ENCODE assay signal across 12 cellular contexts in the genomic region with DNA sequence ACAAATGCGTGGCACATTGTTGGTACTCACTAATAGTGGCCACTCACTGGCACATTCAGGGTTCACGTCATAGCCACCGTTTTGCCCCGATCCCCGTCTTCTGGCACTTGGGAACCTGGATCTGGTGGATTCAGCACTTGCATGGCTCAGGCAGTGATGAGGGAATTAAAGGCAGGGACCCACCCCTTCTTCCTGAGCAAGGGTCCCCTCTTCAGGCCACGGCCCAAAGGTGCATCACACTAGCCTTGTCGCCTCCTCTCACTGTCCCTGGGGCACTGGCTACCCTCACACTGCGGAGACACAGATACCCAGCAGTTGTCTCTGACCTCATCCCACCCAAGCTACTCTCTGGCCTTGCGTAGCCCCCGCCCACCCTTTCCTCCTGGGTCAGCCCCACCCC. TPM values are rescaled to one million over a fixed set of nuclear protein-coding genes. Genes with fewer than 3 reads are reported as not detected.
DNase-seq lines count a peak whose midpoint lies in the region; ATAC-seq, FAIRE-seq and TF ChIP-seq lines count a peak whose summit lies in the region.
"Had no signal": no experiment of that assay in that cellular context is flagged by ENCODE, and none has a peak within 500 bp of the region (broad histone marks: within the 10 kb centered on the region; RNA-seq: fewer than 3 reads in every experiment).

No MANE protein-coding gene starts in this region.

- no peak overlapping the region for H3K4me2 ChIP-seq in K562 (ENCODE audit: insufficient read depth, low read length)

- H3K9me1 ChIP-seq in K562 (ENCODE audit: control insufficient read depth, insufficient read depth, low read length), result no peaks in the 10 kb centered on the region

- no peak for TF ChIP-seq EP300 in K562 (IDR thresholded peaks at IDR 0.05; ENCODE audit: low read length)

- TF ChIP-seq RAD21 in K562 (CRISPR knock-in tag; conservative IDR thresholded peaks at IDR 0.05 in 1 of 2, IDR thresholded peaks at IDR 0.05 in 1 of 2), result peak; percentile 31 to 72

- TF ChIP-seq POLR2A in K562 (conservative IDR thresholded peaks at IDR 0.05) (no peak), breast epithelium (IDR thresholded peaks at IDR 0.05) (no peak)

- TF ChIP-seq CTCF in K562 (IDR thresholded peaks at IDR 0.05 in 2 of 3, conservative IDR thresholded peaks at IDR 0.05 in 1 of 3; ENCODE audit: insufficient read depth in 2 of 3, low read depth in 1 of 3, low read length in 3 of 3), result peak; percentile 75 to 77 (median 75)
- TF ChIP-seq CTCF in mucosa of descending colon (IDR thresholded peaks at IDR 0.05), result no peak
- TF ChIP-seq CTCF in foreskin keratinocyte (conservative IDR thresholded peaks at IDR 0.05), result no peak
- no peak for TF ChIP-seq CTCF in breast epithelium (IDR thresholded peaks at IDR 0.05)

- POLR2A ChIA-PET in K562 (lab: Yijun Ruan, JAX), result interaction anchor here (0.9 to 1.4 kb wide), 2 partner anchors 10 to 370 kb away, joined by 3 to 4 read pairs; no protein-coding TSS in a partner anchor

- H3K4me1 ChIP-seq in K562 (replicated peaks in 1 of 2; ENCODE audit: control insufficient read depth in 2 of 2, insufficient read depth in 2 of 2, low read length in 2 of 2) (peaks cover 0 to 8% of the 10 kb centered on the region in 2 experiments; a peak in 3 of 5 replicates), mucosa of descending colon (ENCODE audit: low read depth) (no peaks in the 10 kb centered on the region), foreskin keratinocyte (peaks cover 4% of the 10 kb centered on the region), breast epithelium (no peaks in the 10 kb centered on the region)

- no peak overlapping the region for H2AFZ ChIP-seq in K562 (ENCODE audit: low read depth, low read length)

- in situ Hi-C loops in K562 (cut with MboI), result loop anchor here (5.0 kb wide), 1 partner anchor 121 kb away; no protein-coding TSS in a partner anchor

- H4K20me1 ChIP-seq in K562 (replicated peaks; ENCODE audit: control insufficient read depth, insufficient read depth, low read length), result no peaks in the 10 kb centered on the region

- no peak overlapping the region for H3K4me3 ChIP-seq in K562
- no peak overlapping the region for H3K4me3 ChIP-seq in mucosa of descending colon
- no peak overlapping the region for H3K4me3 ChIP-seq in breast epithelium

- peak; percentile 66 for FAIRE-seq in K562 (lab: Jason Lieb, UNC)

- 22% methylated on average over 10 of the region's 10 CpGs for WGBS in K562 (ENCODE audit: insufficient coverage, low coverage, missing lambda C conversion rate)

- H3K36me3 ChIP-seq in K562 (ENCODE audit: control insufficient read depth, insufficient read depth, low read length) (no peaks in the 10 kb centered on the region), mucosa of descending colon (ENCODE audit: low read depth) (no peaks in the 10 kb centered on the region), breast epithelium (no peaks in the 10 kb centered on the region)

- no TSS peak for BruUV-seq in K562 (replicated peaks; lab: Mats Ljungman, UMichigan)

- no peaks in the 10 kb centered on the region for H3K79me2 ChIP-seq in K562 (ENCODE audit: control insufficient read depth, insufficient read depth, low read length)

- intact Hi-C loops in K562 (cut with micrococcal nuclease), result loop anchor here (5.0 kb wide), 1 partner anchor 121 kb away; no protein-coding TSS in a partner anchor
- intact Hi-C loops in mucosa of descending colon (cut with DNase I, micrococcal nuclease), result loop anchor here in 1 of 2 donors (10.0 kb wide), 1 partner anchor 119 kb away; no protein-coding TSS in a partner anchor
- intact Hi-C loops in breast epithelium (cut with DNase I; ENCODE audit: low total_unique reads), result no loop called here

- H3K9me3 ChIP-seq in K562 (replicated peaks; ENCODE audit: control insufficient read depth, insufficient read depth, low read depth, low read length), result peaks cover 3% of the 10 kb centered on the region; the same call in 1 of the 2 replicates
- no peaks in the 10 kb centered on the region for H3K9me3 ChIP-seq in mucosa of descending colon
- H3K9me3 ChIP-seq in breast epithelium, result peaks cover 0 to 7% of the 10 kb centered on the region in 2 donors

- peak; percentile 26 for DNase-seq in activated CD4-positive, CD25-positive, alpha-beta regulatory T cell treated with anti-CD3 and anti-CD28 coated beads, Interleukin-2, amount 50 U/mL, for 72 hours
- DNase-seq in NCI-H1092 treated with DMSO at 0.1 percent for 48 hours (lab: John Stamatoyannopoulos, UW) (peak; percentile 37), K562 (ENCODE audit: extremely low read depth in 1 of 4, low spot score in 3 of 4) (peak; percentile 70 to 78 (median 72)), mucosa of descending colon (peak in 1 of 3 donors; percentile 70), foreskin keratinocyte (no peak), breast epithelium (ENCODE audit: low spot score in 2 of 2) (no peak)
- DNase-seq: activated effector memory CD4-positive, alpha-beta T cell treated with anti-CD3 and anti-CD28 coated beads, Interleukin-2, amount 50 U/mL, for 16 hours; NK-92 treated with Interleukin-12 subunit alpha and Interleukin-12 subunit beta, amount 100 ng/mL, for 24 hours; stimulated activated CD4-positive, alpha-beta T cell treated with anti-CD3 and anti-CD28 coated beads, Interleukin-12 subunit alpha, Interleukin-12 subunit beta, amount 100 ng/mL, for 4 hours; stimulated activated naive CD8-positive, alpha-beta T cell treated with anti-CD3 and anti-CD28 coated beads, Interleukin-15, amount 100 ng/mL, for 72 hours had no signal

- no peak for ATAC-seq in activated CD4-positive, CD25-positive, alpha-beta regulatory T cell treated with anti-CD3 and anti-CD28 coated beads, Interleukin-2, amount 50 U/mL, for 24 hours
- peak; percentile 90 for ATAC-seq in K562
- ATAC-seq in mucosa of descending colon, result peak; percentile 72
- ATAC-seq in GM21526 (IDR thresholded peaks at IDR 0.05; ENCODE audit: low FRiP score, unreplicated experiment), result no peak
- no peak for ATAC-seq in foreskin keratinocyte
- ATAC-seq: stimulated activated naive CD8-positive, alpha-beta T cell treated with anti-CD3 and anti-CD28 coated beads, Interleukin-15, amount 100 ng/mL, for 72 hours had no signal

- no peak overlapping the region for H3K9ac ChIP-seq in K562 (ENCODE audit: insufficient read depth in 1 of 2, low read depth in 2 of 2, low read length in 2 of 2)

- CTCF ChIA-PET in K562 (lab: Yijun Ruan, JAX; ENCODE audit: low intra/inter-chr PET ratio), result no interaction called here

- peaks cover 9 to 24% of the 10 kb centered on the region in 2 experiments; a peak in 4 of 5 replicates for H3K27me3 ChIP-seq in K562 (ENCODE audit: control insufficient read depth in 2 of 2, insufficient read depth in 2 of 2, low read length in 2 of 2)
- H3K27me3 ChIP-seq in foreskin keratinocyte, result peaks cover 5% of the 10 kb centered on the region
- no peaks in the 10 kb centered on the region for H3K27me3 ChIP-seq in breast epithelium

- H3K27ac ChIP-seq in K562 (ENCODE audit: extremely low read depth, low read depth, low read length), result no peak overlapping the region
- H3K27ac ChIP-seq in foreskin keratinocyte, result no peak overlapping the region
- no peak overlapping the region for H3K27ac ChIP-seq in breast epithelium

TF ChIP-seq in K562, 482 proteins besides CTCF, POLR2A, EP300 and RAD21 (continues in another document):
- no peak for TF ChIP-seq HMG20A (CRISPR knock-in tag; conservative IDR thresholded peaks at IDR 0.05)
- peak; percentile 73; the same call in 1 of the 2 replicates for TF ChIP-seq STAG1 (CRISPR knock-in tag; IDR thresholded peaks at IDR 0.05; ENCODE audit: borderline replicate concordance)
- peak; percentile 52; the same call in 1 of the 2 replicates for TF ChIP-seq SMC3 (conservative IDR thresholded peaks at IDR 0.05; ENCODE audit: insufficient read depth, low read depth, low read length)

RNA-seq across cellular contexts. Expression of a gene that starts 19.9 kb away (rescaled TPM):
- 30.0 and 73.0 TPM in 2 replicates for total RNA-seq in K562 (2011; cell fraction: chromatin; rRNA removed; ENCODE audit: low replicate concordance)
- total RNA-seq in K562 (2011; cell fraction: nucleolus; rRNA removed), result 38.5 and 41.1 TPM in 2 replicates
- total RNA-seq in K562 (2011; cell fraction: nucleoplasm; rRNA removed), result 33.9 and 37.2 TPM in 2 replicates
- total RNA-seq in K562 (2014; rRNA removed) (14.2 and 19.0 TPM in 2 replicates), K562 (2014; rRNA removed; fragmentation: Illumina TruSeq; extraction: Trizol) (10.9 and 13.0 TPM in 2 replicates), K562 (2015; rRNA removed; fragmentation: Illumina TruSeq; extraction: Trizol) (16.3 and 17.7 TPM in 2 replicates), K562 (2021) (28.8 and 29.2 TPM in 2 replicates), mucosa of descending colon (10 to 100 TPM; 31.0 to 43.5 (median 37.0) TPM), foreskin keratinocyte (21.5 and 23.3 TPM in 2 replicates), breast epithelium (10 to 100 TPM; 10.7 to 17.0 (median 16.5) TPM)
- polyA plus RNA-seq in K562 (2011; rRNA removed) (16.2 and 25.0 TPM in 2 replicates), K562 (2014; fragmentation: Illumina TruSeq; extraction: Trizol) (26.8 and 29.6 TPM in 2 replicates), K562 (2014; fragmentation: Nextera tagmentation; extraction: Ambion mirVana) (1 to 10 TPM in 1 of 2 experiments, under 1 TPM in 1; 0.56 to 1.4 TPM), K562 (2014; rRNA removed) (22.2 and 25.7 TPM in 2 replicates), foreskin keratinocyte (18.7 and 18.8 TPM in 2 replicates)
- polyA plus RNA-seq in K562 (2011; cell fraction: cytosol; rRNA removed), result 22.4 and 23.7 TPM in 2 replicates
- 69.9 and 75.9 TPM in 2 replicates for polyA plus RNA-seq in K562 (2011; cell fraction: nucleus; rRNA removed)
- polyA plus RNA-seq in K562 (2012), result 24.3 and 30.1 TPM in 2 replicates
- 11.8 and 12.8 TPM in 2 replicates for polyA minus RNA-seq in K562 (2011; rRNA and poly(A)+ RNA removed)
- 11.8 and 16.7 TPM in 2 replicates for polyA minus RNA-seq in K562 (2011; cell fraction: cytosol; rRNA and poly(A)+ RNA removed)
- polyA minus RNA-seq in K562 (2011; cell fraction: nucleus; rRNA and poly(A)+ RNA removed), result 6.9 and 14.2 TPM in 2 replicates

Comparison
In these comparisons a context has a peak if more than half of its experiments do, and no peak if none do; other contexts are left out.
1. DNase-seq: peak in activated CD4-positive, CD25-positive, alpha-beta regulatory T cell treated with anti-CD3 and anti-CD28 coated beads, Interleukin-2, amount 50 U/mL, for 72 hours (single experiment), NCI-H1092 treated with DMSO at 0.1 percent for 48 hours (single experiment) and K562 (4 of 4); none in foreskin keratinocyte (0 of 2) and breast epithelium (0 of 2).
2. ATAC-seq: peak in K562 (single experiment) and mucosa of descending colon (single experiment); none in activated CD4-positive, CD25-positive, alpha-beta regulatory T cell treated with anti-CD3 and anti-CD28 coated beads, Interleukin-2, amount 50 U/mL, for 24 hours (0 of 2), GM21526 (single experiment) and foreskin keratinocyte (single experiment).
3. CTCF ChIP-seq: peak in K562 (3 of 3); none in mucosa of descending colon (single experiment), foreskin keratinocyte (single experiment) and breast epithelium (0 of 3).